Comparison of ENCODE assay signal across 1 cellular context in the genomic region with DNA sequence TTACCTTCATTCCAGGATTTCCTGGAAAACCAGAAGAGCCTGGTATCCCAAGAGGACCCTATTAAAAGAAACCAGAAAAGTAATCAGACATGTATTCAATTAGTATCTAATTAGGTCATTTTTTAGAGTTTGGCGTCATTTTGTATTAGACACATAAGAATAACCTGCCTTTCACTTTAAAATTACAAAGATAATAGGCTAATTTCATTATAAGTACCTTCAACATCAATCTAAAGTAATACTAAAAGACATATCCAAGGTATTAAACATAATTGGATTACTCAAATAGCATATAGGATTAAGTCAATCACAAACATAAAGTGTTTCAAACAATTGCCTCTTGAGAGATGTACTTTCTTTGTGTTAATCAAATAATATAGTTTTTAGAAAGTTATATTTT.
TF ChIP-seq lines count a peak whose summit lies in the region.

No MANE protein-coding gene starts in this region.

TF ChIP-seq in SK-N-SH treated with all-trans-retinoic acid at 6 μM for 48 hours, 23 proteins besides CTCF, POLR2A, EP300 and RAD21 (continued from another document):
- TF ChIP-seq, protein P1, sequence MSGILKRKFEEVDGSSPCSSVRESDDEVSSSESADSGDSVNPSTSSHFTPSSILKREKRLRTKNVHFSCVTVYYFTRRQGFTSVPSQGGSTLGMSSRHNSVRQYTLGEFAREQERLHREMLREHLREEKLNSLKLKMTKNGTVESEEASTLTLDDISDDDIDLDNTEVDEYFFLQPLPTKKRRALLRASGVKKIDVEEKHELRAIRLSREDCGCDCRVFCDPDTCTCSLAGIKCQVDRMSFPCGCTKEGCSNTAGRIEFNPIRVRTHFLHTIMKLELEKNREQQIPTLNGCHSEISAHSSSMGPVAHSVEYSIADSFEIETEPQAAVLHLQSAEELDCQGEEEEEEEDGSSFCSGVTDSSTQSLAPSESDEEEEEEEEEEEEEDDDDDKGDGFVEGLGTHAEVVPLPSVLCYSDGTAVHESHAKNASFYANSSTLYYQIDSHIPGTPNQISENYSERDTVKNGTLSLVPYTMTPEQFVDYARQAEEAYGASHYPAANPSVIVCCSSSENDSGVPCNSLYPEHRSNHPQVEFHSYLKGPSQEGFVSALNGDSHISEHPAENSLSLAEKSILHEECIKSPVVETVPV (CRISPR knock-in tag; IDR thresholded peaks at IDR 0.05), result no peak
